Comparison of ENCODE assay signal across 10 cellular contexts in genomic region chr5:137072376-137073174, GRCh38.
DNase-seq lines count a peak whose midpoint lies in the region; ATAC-seq and TF ChIP-seq lines count a peak whose summit lies in the region.
"Had no signal": no experiment of that assay in that cellular context is flagged by ENCODE, and none has a peak within 500 bp of the region (broad histone marks: within the 10 kb centered on the region; RNA-seq: fewer than 3 reads in every experiment).

No MANE protein-coding gene starts in this region.

- ATAC-seq in GM18502 (IDR thresholded peaks at IDR 0.05; ENCODE audit: poor library complexity, unreplicated experiment) (peak; percentile 60), HG03342 (IDR thresholded peaks at IDR 0.05; ENCODE audit: unreplicated experiment) (peak; percentile 41)
- ATAC-seq in activated T-cell treated with anti-CD3 and anti-CD28 coated beads, Interleukin-2, amount 50 U/mL, for 4 hours = no peak

- H3K4me1 Mint-ChIP-seq in activated T-cell treated with anti-CD3 and anti-CD28 coated beads, Interleukin-2, amount 50 U/mL, for 4 hours (ENCODE audit: low read depth) = no peaks in the 10 kb centered on the region

- no peaks in the 10 kb centered on the region for H3K36me3 Mint-ChIP-seq in activated T-cell treated with anti-CD3 and anti-CD28 coated beads, Interleukin-2, amount 50 U/mL, for 4 hours (ENCODE audit: insufficient read depth)
- H3K36me3 Mint-ChIP-seq: brain had no signal

- no peak for TF ChIP-seq CTCF in epithelial cell of esophagus (IDR thresholded peaks at IDR 0.05; ENCODE audit: insufficient read depth, low read depth, low read length, missing control alignments)

- H3K4me3 ChIP-seq in epithelial cell of esophagus (ENCODE audit: low read length) = no peak overlapping the region

- no peaks in the 10 kb centered on the region for H3K9me3 Mint-ChIP-seq in activated T-cell treated with anti-CD3 and anti-CD28 coated beads, Interleukin-2, amount 50 U/mL, for 4 hours

- no peaks in the 10 kb centered on the region for H3K27me3 Mint-ChIP-seq in activated T-cell treated with anti-CD3 and anti-CD28 coated beads, Interleukin-2, amount 50 U/mL, for 4 hours (ENCODE audit: low read depth)
- H3K27me3 Mint-ChIP-seq: brain had no signal

- H3K4me3 Mint-ChIP-seq in activated T-cell treated with anti-CD3 and anti-CD28 coated beads, Interleukin-2, amount 50 U/mL, for 4 hours = no peak overlapping the region

- DNase-seq in epithelial cell of esophagus (ENCODE audit: low read depth) (peak; percentile 29), renal cortical epithelial cell (ENCODE audit: low read depth) (peak; percentile 78), NCI-H187 (lab: John Stamatoyannopoulos, UW) (no peak), inferior parietal cortex (ENCODE audit: extremely low spot score) (no peak), T-helper 2 cell (no peak)
- no peak for DNase-seq in activated T-cell treated with anti-CD3 and anti-CD28 coated beads, Interleukin-2, amount 50 U/mL, for 4 hours
- DNase-seq: NCI-H345 had no signal

Comparison
In these comparisons a context has a peak if more than half of its experiments do, and no peak if none do; other contexts are left out.
1. ATAC-seq: peak in GM18502 (single experiment) and HG03342 (single experiment); none in activated T-cell treated with anti-CD3 and anti-CD28 coated beads, Interleukin-2, amount 50 U/mL, for 4 hours (0 of 2).
2. DNase-seq: peak in epithelial cell of esophagus (single experiment) and renal cortical epithelial cell (single experiment); none in NCI-H187 (0 of 2), activated T-cell treated with anti-CD3 and anti-CD28 coated beads, Interleukin-2, amount 50 U/mL, for 4 hours (single experiment), inferior parietal cortex (single experiment) and T-helper 2 cell (0 of 5).